27 cellular contexts compared by ENCODE assay signal in genomic region chr7:36977878-36978277, GRCh38.
"Had no signal": no experiment of that assay in that cellular context is flagged by ENCODE, and none has a peak within 500 bp of the region (broad histone marks: within the 10 kb centered on the region; RNA-seq: fewer than 3 reads in every experiment).

No MANE protein-coding gene starts in this region.

- DNase-seq: activated CD4-positive, alpha-beta T cell treated with anti-CD3 and anti-CD28 coated beads for 36 hours; activated CD8-positive, alpha-beta memory T cell treated with anti-CD3 and anti-CD28 coated beads, Interleukin-2, amount 50 U/mL, for 4 hours; activated CD8-positive, alpha-beta T cell treated with anti-CD3 and anti-CD28 coated beads for 36 hours; activated effector memory CD4-positive, alpha-beta T cell treated with Interleukin-2 at 50 U/mL for 16 hours; activated naive CD4-positive, alpha-beta T cell; activated T-cell treated with anti-CD3 and anti-CD28 coated beads, Interleukin-2, amount 50 U/mL, for 1 hour; aorta; central memory CD4-positive, alpha-beta T cell; KBM-7; NCI-H1092; NCI-H1417; NCI-H1694 treated with DMSO at 0.1 percent for 48 hours; NCI-H2029 treated with DMSO at 0.1 percent for 48 hours; NCI-H345; NCI-H510A; NCI-H526 treated with DMSO at 0.1 percent for 48 hours; NK-92 treated with Interleukin-12 subunit alpha and Interleukin-12 subunit beta, amount 100 ng/mL, for 24 hours; OCI-M1; RPMI8226; T-cell; T-helper 2 cell; WERI-Rb-1 had no signal

- H3K4me1 Mint-ChIP-seq: activated CD4-positive, alpha-beta T cell treated with anti-CD3 and anti-CD28 coated beads for 36 hours had no signal

- H3K4me1 ChIP-seq: breast epithelium had no signal

- H3K9me3 Mint-ChIP-seq: activated CD8-positive, alpha-beta T cell treated with anti-CD3 and anti-CD28 coated beads for 36 hours; activated naive CD4-positive, alpha-beta T cell treated with anti-CD3 and anti-CD28 coated beads, Interleukin-2, amount 50 U/mL, for 24 hours had no signal

- H3K27me3 Mint-ChIP-seq: activated CD4-positive, alpha-beta T cell treated with anti-CD3 and anti-CD28 coated beads for 36 hours; activated CD8-positive, alpha-beta T cell treated with anti-CD3 and anti-CD28 coated beads for 36 hours; activated naive CD4-positive, alpha-beta T cell treated with anti-CD3 and anti-CD28 coated beads, Interleukin-2, amount 50 U/mL, for 24 hours; T-cell had no signal

- H3K36me3 ChIP-seq: breast epithelium, WERI-Rb-1 had no signal

- H3K27me3 ChIP-seq: breast epithelium had no signal

- H3K4me3 Mint-ChIP-seq: activated CD4-positive, alpha-beta T cell treated with anti-CD3 and anti-CD28 coated beads for 36 hours; activated CD8-positive, alpha-beta T cell treated with anti-CD3 and anti-CD28 coated beads for 36 hours; activated naive CD4-positive, alpha-beta T cell treated with anti-CD3 and anti-CD28 coated beads, Interleukin-2, amount 50 U/mL, for 24 hours; T-cell had no signal

- H3K9me3 ChIP-seq: breast epithelium had no signal

- H3K4me3 ChIP-seq: breast epithelium, SK-N-MC had no signal

- H3K27ac ChIP-seq: breast epithelium, SK-N-MC, WERI-Rb-1 had no signal

- H3K27ac Mint-ChIP-seq: activated CD4-positive, alpha-beta T cell treated with anti-CD3 and anti-CD28 coated beads for 36 hours; activated CD8-positive, alpha-beta T cell treated with anti-CD3 and anti-CD28 coated beads for 36 hours; activated naive CD4-positive, alpha-beta T cell treated with anti-CD3 and anti-CD28 coated beads, Interleukin-2, amount 50 U/mL, for 24 hours had no signal

- ATAC-seq: activated CD4-positive, alpha-beta T cell treated with anti-CD3 and anti-CD28 coated beads for 36 hours; activated CD8-positive, alpha-beta T cell treated with anti-CD3 and anti-CD28 coated beads for 36 hours; Panc1; Right ventricle myocardium inferior; T-cell had no signal
